Comparison of ENCODE assay signal across 25 cellular contexts in genomic region chr5:9617191-9617590, GRCh38. TPM values are rescaled to one million over a fixed set of nuclear protein-coding genes. Genes with fewer than 3 reads are reported as not detected.
DNase-seq lines count a peak whose midpoint lies in the region; TF ChIP-seq lines count a peak whose summit lies in the region.
"Had no signal": no experiment of that assay in that cellular context is flagged by ENCODE, and none has a peak within 500 bp of the region (broad histone marks: within the 10 kb centered on the region; RNA-seq: fewer than 3 reads in every experiment).

No MANE protein-coding gene starts in this region.

- DNase-seq in ELR (ENCODE audit: low read depth): peak; percentile 27
- peak; percentile 42 for DNase-seq in NCI-H524 treated with DMSO at 0.1 percent for 48 hours (lab: John Stamatoyannopoulos, UW)
- DNase-seq in endothelial cell (ENCODE audit: low spot score): no peak
- DNase-seq in nephron progenitor cell: peak; percentile 23
- DNase-seq in type B pancreatic cell (ENCODE audit: extremely low spot score, unreplicated experiment): no peak
- DNase-seq in NCI-H1694 (lab: John Stamatoyannopoulos, UW): no peak
- no peak for DNase-seq in SHP77 treated with DMSO at 0.1 percent for 48 hours (lab: John Stamatoyannopoulos, UW)
- DNase-seq in stimulated activated CD8-positive, alpha-beta memory T cell treated with anti-CD3 and anti-CD28 coated beads, Interleukin-4, amount 100 ng/mL, for 48 hours: no peak
- DNase-seq: activated CD8-positive, alpha-beta memory T cell treated with anti-CD3 and anti-CD28 coated beads, Interleukin-2, amount 50 U/mL, for 48 hours; cortex of kidney; DND-41; kidney glomerular epithelial cell; NCI-H1105 treated with DMSO at 0.1 percent for 48 hours; NCI-H2171; NCI-H526 treated with DMSO at 0.1 percent for 48 hours; psoas muscle; SIG-M5; spleen; T-helper 17 cell; upper lobe of right lung had no signal

- H3K9me3 Mint-ChIP-seq in endothelial cell (ENCODE audit: unreplicated experiment) (no peaks in the 10 kb centered on the region), nephron progenitor cell (peaks cover 11% of the 10 kb centered on the region), type B pancreatic cell (no peaks in the 10 kb centered on the region)
- H3K9me3 Mint-ChIP-seq: neural crest cell had no signal

- no peaks in the 10 kb centered on the region for H3K36me3 Mint-ChIP-seq in endothelial cell (ENCODE audit: low read depth, unreplicated experiment)
- no peaks in the 10 kb centered on the region for H3K36me3 Mint-ChIP-seq in nephron progenitor cell (ENCODE audit: low read depth)
- no peaks in the 10 kb centered on the region for H3K36me3 Mint-ChIP-seq in type B pancreatic cell
- H3K36me3 Mint-ChIP-seq: brain, mesothelial cell of epicardium had no signal

- H3K27me3 Mint-ChIP-seq in endothelial cell (ENCODE audit: unreplicated experiment): peaks cover 4% of the 10 kb centered on the region
- H3K27me3 Mint-ChIP-seq in nephron progenitor cell (ENCODE audit: low read depth, poor library complexity): no peaks in the 10 kb centered on the region
- H3K27me3 Mint-ChIP-seq in type B pancreatic cell: peaks cover 8% of the 10 kb centered on the region
- H3K27me3 Mint-ChIP-seq: T-helper 17 cell had no signal

- H3K27ac Mint-ChIP-seq in endothelial cell (ENCODE audit: unreplicated experiment) (peak overlapping the region; percentile 88), nephron progenitor cell (peak overlapping the region; percentile 81), type B pancreatic cell (no peak overlapping the region)
- H3K27ac Mint-ChIP-seq: mesothelial cell of epicardium, T-helper 17 cell had no signal

- no peak for TF ChIP-seq CTCF in endothelial cell (IDR thresholded peaks at IDR 0.05; ENCODE audit: unreplicated experiment)
- no peak for TF ChIP-seq CTCF in nephron progenitor cell (IDR thresholded peaks at IDR 0.05)
- TF ChIP-seq CTCF in type B pancreatic cell (conservative IDR thresholded peaks at IDR 0.05): no peak

- H3K4me3 Mint-ChIP-seq in endothelial cell (ENCODE audit: unreplicated experiment) (no peak overlapping the region), nephron progenitor cell (no peak overlapping the region), type B pancreatic cell (no peak overlapping the region)
- H3K4me3 Mint-ChIP-seq: brain, mesothelial cell of epicardium, neural crest cell, T-helper 17 cell had no signal

- H3K4me1 Mint-ChIP-seq in endothelial cell (ENCODE audit: unreplicated experiment) (peaks cover 22% of the 10 kb centered on the region), nephron progenitor cell (peaks cover 44% of the 10 kb centered on the region), type B pancreatic cell (ENCODE audit: unreplicated experiment) (peaks cover 8% of the 10 kb centered on the region)
- H3K4me1 Mint-ChIP-seq: T-helper 17 cell had no signal

RNA-seq across cellular contexts. Expression of gene TAS2R1, which starts 13.0 kb away (rescaled TPM):
- total RNA-seq in endothelial cell (ENCODE audit: unreplicated experiment): not detected
- total RNA-seq in type B pancreatic cell (ENCODE audit: low replicate concordance): not detected in 2 replicates
- total RNA-seq: endothelial cell of umbilical vein, LHCN-M2, mesothelial cell of epicardium, neural crest cell, psoas muscle, spleen, T-helper 17 cell, upper lobe of right lung had no signal

Comparison
In these comparisons a context has a peak if more than half of its experiments do, and no peak if none do; other contexts are left out.
1. DNase-seq: peak in ELR (single experiment), NCI-H524 treated with DMSO at 0.1 percent for 48 hours (single experiment) and nephron progenitor cell (single experiment); none in endothelial cell (single experiment), type B pancreatic cell (single experiment), NCI-H1694 (single experiment), SHP77 treated with DMSO at 0.1 percent for 48 hours (single experiment) and stimulated activated CD8-positive, alpha-beta memory T cell treated with anti-CD3 and anti-CD28 coated beads, Interleukin-4, amount 100 ng/mL, for 48 hours (single experiment).